In the genomic region with DNA sequence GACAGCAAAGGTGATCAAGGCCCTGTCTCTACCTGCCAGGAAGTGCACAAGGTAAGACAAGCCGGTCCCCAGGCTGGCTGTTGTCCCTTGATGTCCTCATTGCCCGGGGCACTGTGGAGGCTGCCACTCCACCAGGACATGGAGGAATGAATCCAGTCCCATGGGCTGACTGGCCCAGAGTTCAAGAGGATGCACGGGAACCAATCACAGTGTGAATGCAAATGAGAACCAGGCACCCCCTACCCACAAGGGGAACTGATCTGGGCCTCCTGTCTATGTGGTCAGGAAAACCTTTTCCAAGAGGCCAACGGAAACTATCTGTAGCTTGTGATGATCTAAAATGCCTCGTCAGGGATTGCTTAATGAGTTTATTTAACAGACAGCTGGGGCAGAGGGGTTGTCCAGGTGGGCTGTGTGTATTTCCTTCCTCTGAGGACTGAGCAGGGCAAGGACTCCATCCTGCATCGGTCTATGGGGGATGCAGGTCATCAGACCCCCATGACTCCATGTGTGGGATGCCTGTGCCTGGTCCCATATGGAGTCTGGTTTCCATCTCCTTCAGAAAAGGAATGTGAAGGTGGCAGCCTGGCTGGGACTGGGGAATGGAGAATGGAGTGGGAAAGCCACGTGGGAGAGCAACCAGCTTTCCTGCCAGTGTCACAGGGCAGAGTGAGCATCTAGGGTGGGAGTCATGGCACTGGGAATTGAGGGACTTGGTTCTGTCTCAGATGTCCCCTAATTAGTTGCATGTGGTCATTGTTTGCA, we compare ENCODE assay signal across 12 cellular contexts.
DNase-seq lines count a peak whose midpoint lies in the region; ATAC-seq and TF ChIP-seq lines count a peak whose summit lies in the region.
"Had no signal": no experiment of that assay in that cellular context is flagged by ENCODE, and none has a peak within 500 bp of the region (broad histone marks: within the 10 kb centered on the region; RNA-seq: fewer than 3 reads in every experiment).

No MANE protein-coding gene starts in this region.

- no peak overlapping the region for H3K4me3 Mint-ChIP-seq in stimulated activated effector memory CD8-positive, alpha-beta T cell treated with anti-CD3 and anti-CD28 coated beads, Interleukin-12 subunit alpha, Interleukin-12 subunit beta, amount 100 ng/mL, for 72 hours
- no peak overlapping the region for H3K4me3 Mint-ChIP-seq in HFFc6

- ATAC-seq in stimulated activated effector memory CD8-positive, alpha-beta T cell treated with anti-CD3 and anti-CD28 coated beads, Interleukin-12 subunit alpha, Interleukin-12 subunit beta, amount 100 ng/mL, for 72 hours, result no peak
- ATAC-seq in GM18873 (IDR thresholded peaks at IDR 0.05; ENCODE audit: low FRiP score, unreplicated experiment), result no peak
- ATAC-seq: heart right ventricle had no signal

- H3K27me3 ChIP-seq in dorsolateral prefrontal cortex, result no peaks in the 10 kb centered on the region
- H3K27me3 ChIP-seq: adrenal gland, heart right ventricle, tibial artery had no signal

- no peak for TF ChIP-seq CTCF in dorsolateral prefrontal cortex (IDR thresholded peaks at IDR 0.05 in 54 of 56, conservative IDR thresholded peaks at IDR 0.05 in 2 of 56; ENCODE audit: low read depth in 1 of 56, partially characterized antibody in 56 of 56)
- no peak for TF ChIP-seq CTCF in HFFc6 (IDR thresholded peaks at IDR 0.05)

- peaks cover 33% of the 10 kb centered on the region for H3K27me3 Mint-ChIP-seq in HFFc6 (ENCODE audit: insufficient read depth)

- no peak overlapping the region for H3K4me3 ChIP-seq in dorsolateral prefrontal cortex
- H3K4me3 ChIP-seq: adrenal gland, heart right ventricle, tibial artery had no signal

- H3K9me3 Mint-ChIP-seq in stimulated activated effector memory CD8-positive, alpha-beta T cell treated with anti-CD3 and anti-CD28 coated beads, Interleukin-12 subunit alpha, Interleukin-12 subunit beta, amount 100 ng/mL, for 72 hours, result no peaks in the 10 kb centered on the region
- H3K9me3 Mint-ChIP-seq in HFFc6, result no peaks in the 10 kb centered on the region; the same call in 1 of the 2 replicates

- peak overlapping the region in 1 of 59 donors; percentile 98 for H3K27ac ChIP-seq in dorsolateral prefrontal cortex
- H3K27ac ChIP-seq: adrenal gland had no signal

- peaks cover 33% of the 10 kb centered on the region for H3K4me1 Mint-ChIP-seq in stimulated activated effector memory CD8-positive, alpha-beta T cell treated with anti-CD3 and anti-CD28 coated beads, Interleukin-12 subunit alpha, Interleukin-12 subunit beta, amount 100 ng/mL, for 72 hours
- H3K4me1 Mint-ChIP-seq in HFFc6 (ENCODE audit: low read depth), result 0 out of 2 replicates have a peak, but pooled peaks cover 5% of the 10 kb centered on the region

- H3K36me3 Mint-ChIP-seq in stimulated activated effector memory CD8-positive, alpha-beta T cell treated with anti-CD3 and anti-CD28 coated beads, Interleukin-12 subunit alpha, Interleukin-12 subunit beta, amount 100 ng/mL, for 72 hours, result peaks cover 85% of the 10 kb centered on the region
- no peaks in the 10 kb centered on the region for H3K36me3 Mint-ChIP-seq in HFFc6 (ENCODE audit: low read depth)

- intact Hi-C loops in dorsolateral prefrontal cortex (cut with DNase I), result loop anchor here in 1 of 2 donors (10.0 kb wide), 1 partner anchor 479 kb away; no protein-coding TSS in a partner anchor

- H3K27ac Mint-ChIP-seq in stimulated activated effector memory CD8-positive, alpha-beta T cell treated with anti-CD3 and anti-CD28 coated beads, Interleukin-12 subunit alpha, Interleukin-12 subunit beta, amount 100 ng/mL, for 72 hours, result peak overlapping the region; percentile 94
- H3K27ac Mint-ChIP-seq in HFFc6, result no peak overlapping the region

- peak; percentile 50 for DNase-seq in activated CD8-positive, alpha-beta memory T cell treated with anti-CD3 and anti-CD28 coated beads, Interleukin-2, amount 50 U/mL, for 48 hours
- no peak for DNase-seq in activated CD8-positive, alpha-beta memory T cell treated with anti-CD3 and anti-CD28 coated beads, Interleukin-2, amount 50 U/mL, for 4 hours
- DNase-seq in MV-4-11 (lab: John Stamatoyannopoulos, UW) (peak; percentile 94), dorsolateral prefrontal cortex (peak in 6 of 10 donors; percentile 3 to 39 (median 24)), HFFc6 (no peak), medulla oblongata (ENCODE audit: extremely low spot score) (no peak)
- DNase-seq in stimulated activated effector memory CD8-positive, alpha-beta T cell treated with anti-CD3 and anti-CD28 coated beads, Interleukin-12 subunit alpha, Interleukin-12 subunit beta, amount 100 ng/mL, for 72 hours (ENCODE audit: low spot score in 2 of 2), result peak in 1 of 2 donors; percentile 41
- DNase-seq: C1 segment of cervical spinal cord, heart right ventricle had no signal

Comparison
In these comparisons a context has a peak if more than half of its experiments do, and no peak if none do; other contexts are left out.
1. DNase-seq: peak in activated CD8-positive, alpha-beta memory T cell treated with anti-CD3 and anti-CD28 coated beads, Interleukin-2, amount 50 U/mL, for 48 hours (single experiment), MV-4-11 (single experiment) and dorsolateral prefrontal cortex (6 of 10); none in activated CD8-positive, alpha-beta memory T cell treated with anti-CD3 and anti-CD28 coated beads, Interleukin-2, amount 50 U/mL, for 4 hours (single experiment), HFFc6 (single experiment) and medulla oblongata (single experiment).